In the genomic region with DNA sequence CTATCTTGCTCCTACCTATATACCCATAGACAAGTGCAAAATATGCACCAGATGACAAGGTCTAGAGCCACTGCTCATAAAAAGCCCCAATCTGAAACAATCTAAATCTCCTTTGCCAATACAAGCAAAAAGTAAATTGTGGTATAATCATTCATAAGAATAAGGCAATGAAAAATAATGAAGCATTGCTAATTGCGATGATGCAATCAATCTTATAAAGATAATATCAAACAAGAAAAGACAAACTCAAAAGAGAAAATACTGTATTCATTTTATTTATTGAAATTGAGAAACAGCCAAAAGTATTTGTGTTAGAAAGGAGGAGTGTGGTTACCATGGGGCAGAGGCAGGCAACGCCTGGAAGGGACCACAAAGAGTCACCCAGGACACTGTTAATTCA, we compare ENCODE assay signal across 10 cellular contexts.
"Had no signal": no experiment of that assay in that cellular context is flagged by ENCODE, and none has a peak within 500 bp of the region (broad histone marks: within the 10 kb centered on the region; RNA-seq: fewer than 3 reads in every experiment).

No MANE protein-coding gene starts in this region.

- H3K4me3 ChIP-seq: GM23248, GM23338, HAP-1 had no signal

- FAIRE-seq: H54 had no signal

- H3K27ac Mint-ChIP-seq: GM23338, HFFc6 had no signal

- DNase-seq: GM23248, GOT3, H7, H9, HCEC 1CT, HFFc6 had no signal

- H3K4me3 Mint-ChIP-seq: GM23338, H9, HFFc6 had no signal

- ATAC-seq: GM23338, HCT116 had no signal

- H2AFZ ChIP-seq: GM23248, GM23338 had no signal

- H3K4me1 ChIP-seq: HAP-1 had no signal

- H3K9me3 ChIP-seq: HAP-1 had no signal

- H3K27ac ChIP-seq: GM23248 had no signal

- H3K4me2 ChIP-seq: GM23338 had no signal

- H3K9ac ChIP-seq: GM23248 had no signal

- H3K4me1 Mint-ChIP-seq: GM23338 had no signal

- H3K36me3 ChIP-seq: HAP-1 had no signal
